8 cellular contexts compared by ENCODE assay signal in genomic region chr17:7989781-7990655, GRCh38. TPM values are rescaled to one million over a fixed set of nuclear protein-coding genes. Genes with fewer than 3 reads are reported as not detected.
DNase-seq lines count a peak whose midpoint lies in the region; ATAC-seq and TF ChIP-seq lines count a peak whose summit lies in the region.

No MANE protein-coding gene starts in this region.

- peak overlapping the region; percentile 77 for H3K4me3 Mint-ChIP-seq in activated CD8-positive, alpha-beta T cell treated with anti-CD3 and anti-CD28 coated beads, Interleukin-2, amount 10 ng/mL, durations not matched to agents 7 days and 5 days
- H3K4me3 Mint-ChIP-seq in memory B cell: peak overlapping the region; percentile 80

- peak overlapping the region; percentile 88 for H3K27ac Mint-ChIP-seq in activated CD8-positive, alpha-beta T cell treated with anti-CD3 and anti-CD28 coated beads, Interleukin-2, amount 10 ng/mL, durations not matched to agents 7 days and 5 days
- H3K27ac Mint-ChIP-seq in memory B cell: peak overlapping the region; percentile 58

- DNase-seq in AG08395 (ENCODE audit: low spot score): peak; percentile 77
- peak; percentile 74 for DNase-seq in NCI-H69 (lab: John Stamatoyannopoulos, UW)
- peak; percentile 93 for DNase-seq in activated CD8-positive, alpha-beta T cell treated with anti-CD3 and anti-CD28 coated beads, Interleukin-2, amount 10 ng/mL, durations not matched to agents 7 days and 5 days
- DNase-seq in effector CD4-positive, alpha-beta T cell: peak; percentile 92
- peak; percentile 96 to 100 for DNase-seq in memory B cell (ENCODE audit: low spot score in 2 of 2)
- DNase-seq in stimulated activated CD8-positive, alpha-beta memory T cell treated with anti-CD3 and anti-CD28 coated beads, Interleukin-12 subunit alpha, Interleukin-12 subunit beta, amount 100 ng/mL, for 1 hour (ENCODE audit: low read depth): peak; percentile 90

- ATAC-seq in HG03354 (IDR thresholded peaks at IDR 0.05; ENCODE audit: poor library complexity, severe bottlenecking, unreplicated experiment): peak; percentile 84
- ATAC-seq in activated CD8-positive, alpha-beta T cell treated with anti-CD3 and anti-CD28 coated beads, Interleukin-2, amount 10 ng/mL, durations not matched to agents 7 days and 5 days: peak; percentile 91
- ATAC-seq in memory B cell (ENCODE audit: low read depth): peak; percentile 82

- POLR2A ChIA-PET in activated CD8-positive, alpha-beta T cell treated with anti-CD3 and anti-CD28 coated beads, Interleukin-2, amount 10 ng/mL, durations not matched to agents 7 days and 5 days (lab: Charles Lee): interaction anchor here (0.5 to 1.5 kb wide), 7 partner anchors 46 to 257 kb away, joined by 3 to 9 read pairs (median 3); partner anchors contain the start of genes CNTROB, RNF227 and TRAPPC1

- TF ChIP-seq POLR2A in GM18526 (IDR thresholded peaks at IDR 0.05; ENCODE audit: extremely low read depth, insufficient read length): peak; percentile 22

- H3K36me3 Mint-ChIP-seq in activated CD8-positive, alpha-beta T cell treated with anti-CD3 and anti-CD28 coated beads, Interleukin-2, amount 10 ng/mL, durations not matched to agents 7 days and 5 days (ENCODE audit: low read depth): no peaks in the 10 kb centered on the region
- H3K36me3 Mint-ChIP-seq in memory B cell: no peaks in the 10 kb centered on the region

- CTCF ChIA-PET in activated CD8-positive, alpha-beta T cell treated with anti-CD3 and anti-CD28 coated beads, Interleukin-2, amount 10 ng/mL, durations not matched to agents 7 days and 5 days (lab: Charles Lee): interaction anchor here (0.6 to 12.2 kb wide), 50 partner anchors 9 to 971 kb away, joined by 3 to 237 read pairs (median 5); partner anchors contain the start of genes CHD3, CNTROB, GUCY2D and KCNAB3

- H3K4me1 Mint-ChIP-seq in activated CD8-positive, alpha-beta T cell treated with anti-CD3 and anti-CD28 coated beads, Interleukin-2, amount 10 ng/mL, durations not matched to agents 7 days and 5 days (ENCODE audit: low read depth): peaks cover 35% of the 10 kb centered on the region
- H3K4me1 Mint-ChIP-seq in memory B cell: peaks cover 11% of the 10 kb centered on the region

- peaks cover 16% of the 10 kb centered on the region for H3K27me3 Mint-ChIP-seq in activated CD8-positive, alpha-beta T cell treated with anti-CD3 and anti-CD28 coated beads, Interleukin-2, amount 10 ng/mL, durations not matched to agents 7 days and 5 days (ENCODE audit: low read depth)
- H3K27me3 Mint-ChIP-seq in memory B cell: peaks cover 10% of the 10 kb centered on the region

- no peaks in the 10 kb centered on the region for H3K9me3 Mint-ChIP-seq in activated CD8-positive, alpha-beta T cell treated with anti-CD3 and anti-CD28 coated beads, Interleukin-2, amount 10 ng/mL, durations not matched to agents 7 days and 5 days (ENCODE audit: insufficient read depth)
- H3K9me3 Mint-ChIP-seq in memory B cell: no peaks in the 10 kb centered on the region

RNA-seq across cellular contexts. Expression of gene GUCY2D, which starts 12.4 kb away (rescaled TPM):
- not detected for total RNA-seq in activated CD8-positive, alpha-beta T cell treated with anti-CD3 and anti-CD28 coated beads, Interleukin-2, amount 10 ng/mL, durations not matched to agents 7 days and 5 days

RNA-seq across cellular contexts. Expression of gene ALOX15B, which starts 48.8 kb away (rescaled TPM):
- not detected for total RNA-seq in activated CD8-positive, alpha-beta T cell treated with anti-CD3 and anti-CD28 coated beads, Interleukin-2, amount 10 ng/mL, durations not matched to agents 7 days and 5 days

RNA-seq across cellular contexts. Expression of gene CNTROB, which starts 58.0 kb away (rescaled TPM):
- 10 to 100 TPM; 66.7 to 76.5 TPM for total RNA-seq in activated CD8-positive, alpha-beta T cell treated with anti-CD3 and anti-CD28 coated beads, Interleukin-2, amount 10 ng/mL, durations not matched to agents 7 days and 5 days

RNA-seq across cellular contexts. Expression of gene TRAPPC1, which starts 58.3 kb away (rescaled TPM):
- 100 to 1,000 TPM; 248 to 278 TPM for total RNA-seq in activated CD8-positive, alpha-beta T cell treated with anti-CD3 and anti-CD28 coated beads, Interleukin-2, amount 10 ng/mL, durations not matched to agents 7 days and 5 days

Comparison
In these comparisons a context has a peak if more than half of its experiments do, and no peak if none do; other contexts are left out.
1. Peak in every context shown above with its lines: DNase-seq and ATAC-seq.